In the genomic region with DNA sequence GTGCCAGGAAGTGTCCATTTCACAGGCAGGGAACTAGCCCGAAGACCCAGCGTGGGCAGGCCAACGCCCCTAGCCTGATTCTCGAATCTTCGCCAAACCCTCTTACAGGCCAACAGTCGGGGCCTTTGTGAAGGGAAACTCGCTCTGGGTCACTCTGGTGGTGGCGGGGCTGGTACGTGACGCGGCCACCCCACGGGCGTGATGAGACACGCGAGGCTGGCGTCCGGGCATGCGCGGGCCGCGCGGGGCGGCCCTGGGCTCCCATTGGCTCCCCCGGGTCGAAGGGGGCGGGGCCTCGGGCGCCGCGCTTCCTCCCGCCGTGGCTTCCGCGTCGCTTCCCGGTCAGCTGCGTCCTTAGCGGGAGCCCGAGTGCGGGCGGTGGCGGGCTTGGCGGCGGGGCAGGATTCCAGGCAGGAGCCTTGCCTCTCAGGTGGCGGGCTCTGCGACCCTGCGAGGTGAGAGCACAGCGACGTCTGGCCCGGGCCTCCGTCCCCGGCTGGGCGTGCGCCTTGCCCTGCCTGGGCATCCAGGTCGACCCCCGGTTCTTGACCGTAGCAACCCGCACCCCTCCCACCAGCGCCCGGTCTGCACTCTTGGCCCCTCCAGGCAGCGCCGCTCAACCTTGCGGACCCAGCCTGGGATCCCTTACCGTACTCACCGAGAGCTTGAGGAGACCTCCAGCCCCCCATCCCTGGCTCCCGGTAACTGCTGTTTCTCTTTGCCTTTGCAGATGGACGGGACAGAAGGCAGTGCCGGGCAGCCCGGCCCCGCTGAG, we compare ENCODE assay signal across 1 cellular context.
TF ChIP-seq lines count a peak whose summit lies in the region.

A gene with protein sequence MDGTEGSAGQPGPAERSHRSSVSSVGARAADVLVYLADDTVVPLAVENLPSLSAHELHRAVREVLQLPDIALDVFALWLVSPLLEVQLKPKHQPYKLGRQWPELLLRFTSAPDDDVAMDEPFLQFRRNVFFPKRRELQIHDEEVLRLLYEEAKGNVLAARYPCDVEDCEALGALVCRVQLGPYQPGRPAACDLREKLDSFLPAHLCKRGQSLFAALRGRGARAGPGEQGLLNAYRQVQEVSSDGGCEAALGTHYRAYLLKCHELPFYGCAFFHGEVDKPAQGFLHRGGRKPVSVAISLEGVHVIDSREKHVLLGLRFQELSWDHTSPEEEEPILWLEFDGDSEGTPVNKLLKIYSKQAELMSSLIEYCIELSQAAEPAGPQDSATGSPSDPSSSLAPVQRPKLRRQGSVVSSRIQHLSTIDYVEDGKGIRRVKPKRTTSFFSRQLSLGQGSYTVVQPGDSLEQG (plus strand): TSS at position 331 of the 775 bp plus-strand sequence. CDS start 400 bp downstream, at position 731.

TF ChIP-seq in HepG2, 621 proteins besides CTCF, POLR2A, EP300 and RAD21 (continued from another document and continues in another):
- peak; percentile 28; the same call in 1 of the 2 replicates for TF ChIP-seq ARID5B (CRISPR knock-in tag; IDR thresholded peaks at IDR 0.05)
- TF ChIP-seq ZMYM3 (CRISPR knock-in tag; IDR thresholded peaks at IDR 0.05) = no peak
- no peak for TF ChIP-seq MAZ (IDR thresholded peaks at IDR 0.05; ENCODE audit: borderline replicate concordance, low read depth, low read length)
- TF ChIP-seq MAZ (CRISPR knock-in tag; IDR thresholded peaks at IDR 0.05; ENCODE audit: low read depth) = peak; percentile 73
- TF ChIP-seq SP2 (CRISPR knock-in tag; IDR thresholded peaks at IDR 0.05) = peak; percentile 76
- TF ChIP-seq E2F5 (CRISPR knock-in tag; conservative IDR thresholded peaks at IDR 0.05) = 0 out of 2 replicates have a peak, but pooled peaks have one; percentile 43
- TF ChIP-seq DNMT1 (CRISPR knock-in tag; IDR thresholded peaks at IDR 0.05) = 0 out of 2 replicates have a peak, but pooled peaks have one; percentile 11
- TF ChIP-seq FOXO1 (CRISPR knock-in tag; IDR thresholded peaks at IDR 0.05) = 0 out of 2 replicates have a peak, but pooled peaks have one; percentile 40
- TF ChIP-seq, protein P1, sequence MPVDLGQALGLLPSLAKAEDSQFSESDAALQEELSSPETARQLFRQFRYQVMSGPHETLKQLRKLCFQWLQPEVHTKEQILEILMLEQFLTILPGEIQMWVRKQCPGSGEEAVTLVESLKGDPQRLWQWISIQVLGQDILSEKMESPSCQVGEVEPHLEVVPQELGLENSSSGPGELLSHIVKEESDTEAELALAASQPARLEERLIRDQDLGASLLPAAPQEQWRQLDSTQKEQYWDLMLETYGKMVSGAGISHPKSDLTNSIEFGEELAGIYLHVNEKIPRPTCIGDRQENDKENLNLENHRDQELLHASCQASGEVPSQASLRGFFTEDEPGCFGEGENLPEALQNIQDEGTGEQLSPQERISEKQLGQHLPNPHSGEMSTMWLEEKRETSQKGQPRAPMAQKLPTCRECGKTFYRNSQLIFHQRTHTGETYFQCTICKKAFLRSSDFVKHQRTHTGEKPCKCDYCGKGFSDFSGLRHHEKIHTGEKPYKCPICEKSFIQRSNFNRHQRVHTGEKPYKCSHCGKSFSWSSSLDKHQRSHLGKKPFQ (CRISPR knock-in tag; IDR thresholded peaks at IDR 0.05; ENCODE audit: insufficient replicate concordance) = peak; percentile 91
- TF ChIP-seq XBP1 (CRISPR knock-in tag; IDR thresholded peaks at IDR 0.05) = no peak
- peak; percentile 22; the same call in 1 of the 2 replicates for TF ChIP-seq ZNF34 (CRISPR knock-in tag; IDR thresholded peaks at IDR 0.05; ENCODE audit: borderline replicate concordance)
- TF ChIP-seq ZNF317 (CRISPR knock-in tag; IDR thresholded peaks at IDR 0.05) = peak; percentile 58; the same call in 1 of the 2 replicates
- peak; percentile 82 for TF ChIP-seq NFYB (CRISPR knock-in tag; IDR thresholded peaks at IDR 0.05)
- TF ChIP-seq DMAP1 (CRISPR knock-in tag; IDR thresholded peaks at IDR 0.05) = 0 out of 2 replicates have a peak, but pooled peaks have one; percentile 8
- TF ChIP-seq, protein P2, sequence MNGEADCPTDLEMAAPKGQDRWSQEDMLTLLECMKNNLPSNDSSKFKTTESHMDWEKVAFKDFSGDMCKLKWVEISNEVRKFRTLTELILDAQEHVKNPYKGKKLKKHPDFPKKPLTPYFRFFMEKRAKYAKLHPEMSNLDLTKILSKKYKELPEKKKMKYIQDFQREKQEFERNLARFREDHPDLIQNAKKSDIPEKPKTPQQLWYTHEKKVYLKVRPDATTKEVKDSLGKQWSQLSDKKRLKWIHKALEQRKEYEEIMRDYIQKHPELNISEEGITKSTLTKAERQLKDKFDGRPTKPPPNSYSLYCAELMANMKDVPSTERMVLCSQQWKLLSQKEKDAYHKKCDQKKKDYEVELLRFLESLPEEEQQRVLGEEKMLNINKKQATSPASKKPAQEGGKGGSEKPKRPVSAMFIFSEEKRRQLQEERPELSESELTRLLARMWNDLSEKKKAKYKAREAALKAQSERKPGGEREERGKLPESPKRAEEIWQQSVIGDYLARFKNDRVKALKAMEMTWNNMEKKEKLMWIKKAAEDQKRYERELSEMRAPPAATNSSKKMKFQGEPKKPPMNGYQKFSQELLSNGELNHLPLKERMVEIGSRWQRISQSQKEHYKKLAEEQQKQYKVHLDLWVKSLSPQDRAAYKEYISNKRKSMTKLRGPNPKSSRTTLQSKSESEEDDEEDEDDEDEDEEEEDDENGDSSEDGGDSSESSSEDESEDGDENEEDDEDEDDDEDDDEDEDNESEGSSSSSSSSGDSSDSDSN (CRISPR knock-in tag; IDR thresholded peaks at IDR 0.05) = peak; percentile 71
- TF ChIP-seq ZFY (CRISPR knock-in tag; IDR thresholded peaks at IDR 0.05) = peak; percentile 59; the same call in 1 of the 2 replicates
- peak; percentile 89; the same call in 1 of the 2 replicates for TF ChIP-seq SIN3A (IDR thresholded peaks at IDR 0.05; ENCODE audit: borderline replicate concordance, low read depth, low read length)
- no peak for TF ChIP-seq RFXANK (CRISPR knock-in tag; IDR thresholded peaks at IDR 0.05)
- 0 out of 2 replicates have a peak, but pooled peaks have one; percentile 28 for TF ChIP-seq ZNF839 (CRISPR knock-in tag; IDR thresholded peaks at IDR 0.05; ENCODE audit: borderline replicate concordance)
- TF ChIP-seq JARID2 (CRISPR knock-in tag; IDR thresholded peaks at IDR 0.05; ENCODE audit: insufficient replicate concordance) = no peak
- TF ChIP-seq GABPB1 (CRISPR knock-in tag; IDR thresholded peaks at IDR 0.05) = peak; percentile 85
- peak; percentile 74 for TF ChIP-seq ZNF430 (CRISPR knock-in tag; IDR thresholded peaks at IDR 0.05)
- peak; percentile 86; the same call in 1 of the 2 replicates for TF ChIP-seq ZNF468 (CRISPR knock-in tag; IDR thresholded peaks at IDR 0.05)
- TF ChIP-seq MZF1 (CRISPR knock-in tag; IDR thresholded peaks at IDR 0.05; ENCODE audit: borderline replicate concordance) = no peak
- TF ChIP-seq YY1 (IDR thresholded peaks at IDR 0.05; ENCODE audit: insufficient read depth, insufficient replicate concordance, low read depth, low read length) = peak; percentile 55
- peak; percentile 63; the same call in 1 of the 2 replicates for TF ChIP-seq SP4 (CRISPR knock-in tag; IDR thresholded peaks at IDR 0.05)
- TF ChIP-seq ZFP1 (CRISPR knock-in tag; IDR thresholded peaks at IDR 0.05) = no peak
- TF ChIP-seq BRD4 (CRISPR knock-in tag; IDR thresholded peaks at IDR 0.05) = 0 out of 2 replicates have a peak, but pooled peaks have one; percentile 4
- TF ChIP-seq ZNF510 (CRISPR knock-in tag; IDR thresholded peaks at IDR 0.05; ENCODE audit: low read depth) = peak; percentile 86; the same call in 1 of the 2 replicates
- no peak for TF ChIP-seq ZNF160 (CRISPR knock-in tag; IDR thresholded peaks at IDR 0.05)
- TF ChIP-seq THAP9 (CRISPR knock-in tag; IDR thresholded peaks at IDR 0.05; ENCODE audit: borderline replicate concordance) = 0 out of 2 replicates have a peak, but pooled peaks have one; percentile 35
- 0 out of 2 replicates have a peak, but pooled peaks have one; percentile 42 for TF ChIP-seq KLF13 (CRISPR knock-in tag; IDR thresholded peaks at IDR 0.05)
- no peak for TF ChIP-seq SMAD9 (CRISPR knock-in tag; IDR thresholded peaks at IDR 0.05)
- no peak for TF ChIP-seq SRSF1 (optimal IDR thresholded peaks at IDR 0.05; ENCODE audit: low read depth, low read length)
- no peak for TF ChIP-seq ZFP36L1 (CRISPR knock-in tag; IDR thresholded peaks at IDR 0.05)
- TF ChIP-seq SP1 (IDR thresholded peaks at IDR 0.05) = no peak
- TF ChIP-seq SP1 (CRISPR knock-in tag; IDR thresholded peaks at IDR 0.05) = no peak; the same call in 1 of the 2 replicates
- TF ChIP-seq SOX13 (IDR thresholded peaks at IDR 0.05) = no peak
- peak in 1 of 2 experiments; percentile 16; a peak in 1 of 4 replicates for TF ChIP-seq SOX13 (CRISPR knock-in tag; conservative IDR thresholded peaks at IDR 0.05 in 1 of 2, IDR thresholded peaks at IDR 0.05 in 1 of 2)
- TF ChIP-seq ZNF605 (CRISPR knock-in tag; IDR thresholded peaks at IDR 0.05) = peak; percentile 71
- TF ChIP-seq RBAK (CRISPR knock-in tag; IDR thresholded peaks at IDR 0.05) = no peak
- peak; percentile 93 for TF ChIP-seq SAP130 (CRISPR knock-in tag; IDR thresholded peaks at IDR 0.05; ENCODE audit: low read depth)
- TF ChIP-seq KLF11 (CRISPR knock-in tag; IDR thresholded peaks at IDR 0.05) = 0 out of 2 replicates have a peak, but pooled peaks have one; percentile 47
- TF ChIP-seq REST (IDR thresholded peaks at IDR 0.05; ENCODE audit: borderline replicate concordance in 1 of 2, low read depth in 1 of 2, low read length in 2 of 2) = peak in 1 of 2 experiments; percentile 20; a peak in 1 of 4 replicates
